In genomic region chr3:9932535-9932842, GRCh38 we compare ENCODE assay signal across 8 cellular contexts. TPM values are rescaled to one million over a fixed set of nuclear protein-coding genes. Genes with fewer than 3 reads are reported as not detected.
DNase-seq lines count a peak whose midpoint lies in the region; ATAC-seq and TF ChIP-seq lines count a peak whose summit lies in the region.

No MANE protein-coding gene starts in this region.

- H3K27ac ChIP-seq in iPS-18a (ENCODE audit: low read length), result no peak overlapping the region

- H3K4me1 ChIP-seq in iPS-18a (ENCODE audit: control insufficient read depth, low read depth, low read length), result peaks cover 7% of the 10 kb centered on the region

- no peaks in the 10 kb centered on the region for H3K27me3 Mint-ChIP-seq in activated T-helper 17 cell treated with anti-CD3 and anti-CD28 coated beads, Interleukin-2, amount 50 U/mL, for 72 hours

- peak overlapping the region; percentile 98 for H3K4me3 Mint-ChIP-seq in activated T-helper 17 cell treated with anti-CD3 and anti-CD28 coated beads, Interleukin-2, amount 50 U/mL, for 72 hours
- H3K4me3 Mint-ChIP-seq in stimulated activated effector memory CD8-positive, alpha-beta T cell treated with anti-CD3 and anti-CD28 coated beads, Interleukin-12 subunit alpha, Interleukin-12 subunit beta, amount 100 ng/mL, for 72 hours, result peak overlapping the region; percentile 97

- TF ChIP-seq CTCF in HFF-Myc (IDR thresholded peaks at IDR 0.05; ENCODE audit: low read depth, low read length, missing control alignments), result no peak

- H3K4me1 Mint-ChIP-seq in activated T-helper 17 cell treated with anti-CD3 and anti-CD28 coated beads, Interleukin-2, amount 50 U/mL, for 72 hours, result peaks cover 19% of the 10 kb centered on the region
- H3K4me1 Mint-ChIP-seq in stimulated activated effector memory CD8-positive, alpha-beta T cell treated with anti-CD3 and anti-CD28 coated beads, Interleukin-12 subunit alpha, Interleukin-12 subunit beta, amount 100 ng/mL, for 72 hours, result peaks cover 31% of the 10 kb centered on the region

- H3K9me3 ChIP-seq in iPS-18a (ENCODE audit: control insufficient read depth, low read depth, low read length), result no peaks in the 10 kb centered on the region

- peak overlapping the region; percentile 52 for H3K4me3 ChIP-seq in HFF-Myc (replicated peaks; ENCODE audit: low read depth, low read length)
- peak overlapping the region; percentile 78 for H3K4me3 ChIP-seq in iPS-18a (ENCODE audit: low read length)

- H3K36me3 Mint-ChIP-seq in activated T-helper 17 cell treated with anti-CD3 and anti-CD28 coated beads, Interleukin-2, amount 50 U/mL, for 72 hours (ENCODE audit: low read depth), result peaks cover 34% of the 10 kb centered on the region
- peaks cover 36% of the 10 kb centered on the region for H3K36me3 Mint-ChIP-seq in stimulated activated effector memory CD8-positive, alpha-beta T cell treated with anti-CD3 and anti-CD28 coated beads, Interleukin-12 subunit alpha, Interleukin-12 subunit beta, amount 100 ng/mL, for 72 hours

- no peak for DNase-seq in HFF-Myc (ENCODE audit: extremely low read depth, low read depth)
- no peak for DNase-seq in stimulated activated effector memory CD8-positive, alpha-beta T cell treated with anti-CD3 and anti-CD28 coated beads, Interleukin-12 subunit alpha, Interleukin-12 subunit beta, amount 100 ng/mL, for 72 hours (ENCODE audit: low spot score in 2 of 2)
- DNase-seq in mesenteric fat pad (ENCODE audit: low spot score), result no peak
- no peak for DNase-seq in NCI-H1694 (lab: John Stamatoyannopoulos, UW)
- no peak for DNase-seq in NCI-H526 treated with DMSO at 0.1 percent for 48 hours (lab: John Stamatoyannopoulos, UW)
- no peak for DNase-seq in stimulated activated naive CD4-positive, alpha-beta T cell treated with Interleukin-2 at 50 U/mL for 16 hours (lab: John Stamatoyannopoulos, UW)

- no peaks in the 10 kb centered on the region for H3K9me3 Mint-ChIP-seq in activated T-helper 17 cell treated with anti-CD3 and anti-CD28 coated beads, Interleukin-2, amount 50 U/mL, for 72 hours
- no peaks in the 10 kb centered on the region for H3K9me3 Mint-ChIP-seq in stimulated activated effector memory CD8-positive, alpha-beta T cell treated with anti-CD3 and anti-CD28 coated beads, Interleukin-12 subunit alpha, Interleukin-12 subunit beta, amount 100 ng/mL, for 72 hours

- H3K9ac ChIP-seq in iPS-18a (ENCODE audit: low read length), result peak overlapping the region; percentile 22

- ATAC-seq in activated T-helper 17 cell treated with anti-CD3 and anti-CD28 coated beads, Interleukin-2, amount 50 U/mL, for 72 hours (replicated peaks), result no peak
- no peak for ATAC-seq in stimulated activated effector memory CD8-positive, alpha-beta T cell treated with anti-CD3 and anti-CD28 coated beads, Interleukin-12 subunit alpha, Interleukin-12 subunit beta, amount 100 ng/mL, for 72 hours

- H3K36me3 ChIP-seq in iPS-18a (ENCODE audit: control insufficient read depth, low read depth, low read length), result no peaks in the 10 kb centered on the region

- H3K27me3 ChIP-seq in iPS-18a (ENCODE audit: control insufficient read depth, insufficient read depth, low read length), result peaks cover 6% of the 10 kb centered on the region

- H3K27ac Mint-ChIP-seq in activated T-helper 17 cell treated with anti-CD3 and anti-CD28 coated beads, Interleukin-2, amount 50 U/mL, for 72 hours, result peak overlapping the region; percentile 97
- peak overlapping the region; percentile 99 for H3K27ac Mint-ChIP-seq in stimulated activated effector memory CD8-positive, alpha-beta T cell treated with anti-CD3 and anti-CD28 coated beads, Interleukin-12 subunit alpha, Interleukin-12 subunit beta, amount 100 ng/mL, for 72 hours

RNA-seq across cellular contexts. Expression of gene CRELD1, which starts 1.1 kb away (rescaled TPM):
- total RNA-seq in activated T-helper 17 cell treated with anti-CD3 and anti-CD28 coated beads, Interleukin-2, amount 50 U/mL, for 72 hours, result 10 to 100 TPM; 14.2 to 36.7 TPM
- 24.8 TPM for total RNA-seq in mesenteric fat pad

RNA-seq across cellular contexts. Expression of gene IL17RC, which starts 15.6 kb away (rescaled TPM):
- 1 to 10 TPM; 1.2 to 3.5 TPM for total RNA-seq in activated T-helper 17 cell treated with anti-CD3 and anti-CD28 coated beads, Interleukin-2, amount 50 U/mL, for 72 hours
- 28.8 TPM for total RNA-seq in mesenteric fat pad

RNA-seq across cellular contexts. Expression of gene PRRT3, which starts 19.7 kb away (rescaled TPM):
- 1 to 10 TPM; 3.2 to 9.1 TPM for total RNA-seq in activated T-helper 17 cell treated with anti-CD3 and anti-CD28 coated beads, Interleukin-2, amount 50 U/mL, for 72 hours
- total RNA-seq in mesenteric fat pad, result 1.6 TPM

RNA-seq across cellular contexts. Expression of gene IL17RE, which starts 29.8 kb away (rescaled TPM):
- total RNA-seq in activated T-helper 17 cell treated with anti-CD3 and anti-CD28 coated beads, Interleukin-2, amount 50 U/mL, for 72 hours, result 10 to 100 TPM in 1 of 2 donors, 1 to 10 TPM in 1; 5.9 to 20.1 TPM
- total RNA-seq in mesenteric fat pad, result 20.2 TPM

RNA-seq across cellular contexts. Expression of gene JAGN1, which starts 42.1 kb away (rescaled TPM):
- total RNA-seq in activated T-helper 17 cell treated with anti-CD3 and anti-CD28 coated beads, Interleukin-2, amount 50 U/mL, for 72 hours, result 10 to 100 TPM; 22.8 to 32.0 TPM
- total RNA-seq in mesenteric fat pad, result 49.8 TPM
